In the genomic region with DNA sequence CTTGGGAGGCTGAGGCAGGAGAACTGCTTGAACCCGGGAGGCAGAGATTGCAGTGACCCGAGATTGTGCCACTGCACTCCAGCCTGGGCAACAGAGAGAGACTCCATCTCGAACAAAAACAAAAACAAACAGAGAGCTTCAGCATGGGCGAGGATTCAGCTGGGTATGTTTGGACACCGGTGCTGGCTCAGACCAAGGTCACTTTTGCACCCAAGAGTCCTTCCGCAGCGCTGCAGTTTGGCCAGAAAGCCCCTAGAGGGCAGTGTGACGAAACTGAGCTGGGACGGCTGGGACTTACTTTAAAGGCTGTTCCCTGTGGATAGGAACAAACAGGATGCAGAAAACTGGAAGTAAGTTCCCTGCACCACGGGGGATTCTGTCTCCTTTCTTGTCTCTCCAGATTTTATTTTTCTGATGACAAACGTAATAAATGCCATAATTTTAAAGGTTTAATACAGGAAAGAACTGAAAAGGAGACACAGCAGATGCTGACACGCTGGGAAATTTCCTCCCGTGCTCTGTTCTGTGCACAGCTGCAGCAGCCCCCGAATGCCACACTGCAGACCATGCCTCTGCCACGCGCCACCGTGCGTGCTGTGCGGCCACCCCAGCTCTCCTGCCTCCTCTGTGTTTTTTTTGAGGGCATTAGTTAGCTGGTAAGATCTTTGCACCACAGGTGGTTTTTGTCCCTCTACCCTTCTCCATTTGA, we compare ENCODE assay signal across 8 cellular contexts. TPM values are rescaled to one million over a fixed set of nuclear protein-coding genes. Genes with fewer than 3 reads are reported as not detected.
DNase-seq lines count a peak whose midpoint lies in the region; ATAC-seq, FAIRE-seq and TF ChIP-seq lines count a peak whose summit lies in the region.

No MANE protein-coding gene starts in this region.

- no peaks in the 10 kb centered on the region for H3K9me3 ChIP-seq in CD4-positive, alpha-beta memory T cell (ENCODE audit: control insufficient read depth in 1 of 2, low read length in 2 of 2)

- TF ChIP-seq CTCF in fibroblast of villous mesenchyme (IDR thresholded peaks at IDR 0.05; ENCODE audit: insufficient read depth, low read depth, low read length): peak; percentile 96
- TF ChIP-seq CTCF in omental fat pad (IDR thresholded peaks at IDR 0.05): peak in 1 of 3 donors; percentile 63

- CTCF ChIA-PET in CD4-positive, alpha-beta memory T cell (lab: Charles Lee; ENCODE audit: partially characterized antibody): interaction anchor here (0.6 to 5.0 kb wide), 29 partner anchors 9 to 1271 kb away, joined by 3 to 60 read pairs (median 4); partner anchors contain the start of gene CEP295NL

- H3K27ac ChIP-seq in CD4-positive, alpha-beta memory T cell (ENCODE audit: low read depth, low read length): no peak overlapping the region
- H3K27ac ChIP-seq in temporal lobe (ENCODE audit: low read depth, low read length): peak overlapping the region; percentile 66

- no peaks in the 10 kb centered on the region for H3K9me3 Mint-ChIP-seq in CD4-positive, alpha-beta memory T cell
- H3K9me3 Mint-ChIP-seq in activated T-helper 2 cell treated with anti-CD3 and anti-CD28 coated beads, Interferon-gamma antibody, Interleukin-2, Interleukin-4, amounts not matched to agents 10 μg/mL and 5 μg/mL and 100 μg/mL, durations not matched to agents 14 hours and 24 hours and 36 hours: no peaks in the 10 kb centered on the region

- H3K27ac Mint-ChIP-seq in CD4-positive, alpha-beta memory T cell: peak overlapping the region in 1 of 7 donors; percentile 37
- H3K27ac Mint-ChIP-seq in activated T-helper 2 cell treated with anti-CD3 and anti-CD28 coated beads, Interferon-gamma antibody, Interleukin-2, Interleukin-4, amounts not matched to agents 10 μg/mL and 5 μg/mL and 100 μg/mL, durations not matched to agents 14 hours and 24 hours and 36 hours: no peak overlapping the region

- intact Hi-C loops in CD4-positive, alpha-beta memory T cell (cut with micrococcal nuclease): loop anchor here (1.0 kb wide), 1 partner anchor 59 kb away; the partner anchor contains the start of gene TIMP2
- intact Hi-C loops in activated T-helper 2 cell treated with anti-CD3 and anti-CD28 coated beads, Interferon-gamma antibody, Interleukin-2, Interleukin-4, amounts not matched to agents 10 μg/mL and 5 μg/mL and 100 μg/mL, durations not matched to agents 14 hours and 24 hours and 36 hours (cut with micrococcal nuclease): loop anchor here (2.0 to 10.0 kb wide), 2 partner anchors 59 to 107 kb away; partner anchors contain the start of gene TIMP2

- H3K27me3 ChIP-seq in CD4-positive, alpha-beta memory T cell (ENCODE audit: insufficient read depth, low read length): no peaks in the 10 kb centered on the region

- peaks cover 0 to 3% (median 1%) of the 10 kb centered on the region in 4 donors for H3K4me1 Mint-ChIP-seq in CD4-positive, alpha-beta memory T cell
- no peaks in the 10 kb centered on the region for H3K4me1 Mint-ChIP-seq in activated T-helper 2 cell treated with anti-CD3 and anti-CD28 coated beads, Interferon-gamma antibody, Interleukin-2, Interleukin-4, amounts not matched to agents 10 μg/mL and 5 μg/mL and 100 μg/mL, durations not matched to agents 14 hours and 24 hours and 36 hours (ENCODE audit: low read depth)

- ATAC-seq in omental fat pad (ENCODE audit: low FRiP score): peak; percentile 57
- no peak for ATAC-seq in GM21390 (IDR thresholded peaks at IDR 0.05; ENCODE audit: unreplicated experiment)

- no peak overlapping the region for H3K4me3 ChIP-seq in CD4-positive, alpha-beta memory T cell (ENCODE audit: low read length in 2 of 2)
- peak overlapping the region; percentile 21 for H3K4me3 ChIP-seq in fibroblast of villous mesenchyme (ENCODE audit: low read depth, low read length)

- peaks cover 7 to 8% of the 10 kb centered on the region in 2 donors for H3K27me3 Mint-ChIP-seq in CD4-positive, alpha-beta memory T cell
- H3K27me3 Mint-ChIP-seq in activated T-helper 2 cell treated with anti-CD3 and anti-CD28 coated beads, Interferon-gamma antibody, Interleukin-2, Interleukin-4, amounts not matched to agents 10 μg/mL and 5 μg/mL and 100 μg/mL, durations not matched to agents 14 hours and 24 hours and 36 hours (ENCODE audit: low read depth): peaks cover 6% of the 10 kb centered on the region

- FAIRE-seq in RCC 7860 (lab: Jason Lieb, UNC): peak; percentile 27

- no peaks in the 10 kb centered on the region for H3K36me3 Mint-ChIP-seq in CD4-positive, alpha-beta memory T cell
- no peaks in the 10 kb centered on the region for H3K36me3 Mint-ChIP-seq in activated T-helper 2 cell treated with anti-CD3 and anti-CD28 coated beads, Interferon-gamma antibody, Interleukin-2, Interleukin-4, amounts not matched to agents 10 μg/mL and 5 μg/mL and 100 μg/mL, durations not matched to agents 14 hours and 24 hours and 36 hours (ENCODE audit: low read depth)

- H3K4me3 Mint-ChIP-seq in CD4-positive, alpha-beta memory T cell: peak overlapping the region in 1 of 8 donors; percentile 10
- no peak overlapping the region for H3K4me3 Mint-ChIP-seq in activated T-helper 2 cell treated with anti-CD3 and anti-CD28 coated beads, Interferon-gamma antibody, Interleukin-2, Interleukin-4, amounts not matched to agents 10 μg/mL and 5 μg/mL and 100 μg/mL, durations not matched to agents 14 hours and 24 hours and 36 hours (ENCODE audit: low read depth)

- peak in 4 of 5 donors; percentile 40 to 61 (median 52) for DNase-seq in CD4-positive, alpha-beta memory T cell
- peak; percentile 79 for DNase-seq in HuH-7.5 (ENCODE audit: low spot score)
- DNase-seq in RCC 7860 (ENCODE audit: low spot score): peak; percentile 55
- DNase-seq in activated T-helper 2 cell treated with anti-CD3 and anti-CD28 coated beads, Interferon-gamma antibody, Interleukin-2, Interleukin-4, amounts not matched to agents 10 μg/mL and 5 μg/mL and 100 μg/mL, durations not matched to agents 14 hours and 24 hours and 36 hours (ENCODE audit: low spot score): peak; percentile 54
- DNase-seq in fibroblast of villous mesenchyme (ENCODE audit: low read depth): peak; percentile 87
- peak; percentile 61 for DNase-seq in omental fat pad (ENCODE audit: low spot score)

- no peaks in the 10 kb centered on the region for H3K4me1 ChIP-seq in CD4-positive, alpha-beta memory T cell (ENCODE audit: insufficient read depth, low read length)

- H3K36me3 ChIP-seq in CD4-positive, alpha-beta memory T cell (ENCODE audit: insufficient read depth, low read length): no peaks in the 10 kb centered on the region

- POLR2A ChIA-PET in CD4-positive, alpha-beta memory T cell (lab: Charles Lee; ENCODE audit: partially characterized antibody): interaction anchor here (1.0 kb wide), 1 partner anchor 25 kb away, joined by 3 read pairs; no protein-coding TSS in a partner anchor

RNA-seq across cellular contexts. Expression of gene USP36, which starts 25.2 kb away (rescaled TPM):
- total RNA-seq in CD4-positive, alpha-beta memory T cell: 100 to 1,000 TPM; 181 to 183 TPM
- polyA plus RNA-seq in CD4-positive, alpha-beta memory T cell: 10 to 100 TPM; 35.4 to 55.1 TPM
- total RNA-seq in activated T-helper 2 cell treated with anti-CD3 and anti-CD28 coated beads, Interferon-gamma antibody, Interleukin-2, Interleukin-4, amounts not matched to agents 10 μg/mL and 5 μg/mL and 100 μg/mL, durations not matched to agents 14 hours and 24 hours and 36 hours: 103 and 105 TPM in 2 replicates
- total RNA-seq in fibroblast of villous mesenchyme (32.4 and 33.5 TPM in 2 replicates), omental fat pad (100 to 1,000 TPM in 2 of 4 donors, 10 to 100 TPM in 2; 32.5 to 162 (median 86.7) TPM), temporal lobe (17.9 TPM)

RNA-seq across cellular contexts. Expression of gene CEP295NL, which starts 37.2 kb away (rescaled TPM):
- under 1 TPM in 1 of 2 experiments, not detected in 1; 0.28 TPM for total RNA-seq in CD4-positive, alpha-beta memory T cell
- polyA plus RNA-seq in CD4-positive, alpha-beta memory T cell: not detected
- total RNA-seq in activated T-helper 2 cell treated with anti-CD3 and anti-CD28 coated beads, Interferon-gamma antibody, Interleukin-2, Interleukin-4, amounts not matched to agents 10 μg/mL and 5 μg/mL and 100 μg/mL, durations not matched to agents 14 hours and 24 hours and 36 hours: not detected in 2 replicates
- total RNA-seq in fibroblast of villous mesenchyme: 3.9 and 5.6 TPM in 2 replicates
- 10 to 100 TPM in 1 of 4 donors, 1 to 10 TPM in 3; 2.7 to 11.8 (median 5.5) TPM for total RNA-seq in omental fat pad
- 1.7 TPM for total RNA-seq in temporal lobe

RNA-seq across cellular contexts. Expression of gene TIMP2, which starts 59.4 kb away (rescaled TPM):
- 1 to 10 TPM; 5.9 to 6.0 TPM for total RNA-seq in CD4-positive, alpha-beta memory T cell
- polyA plus RNA-seq in CD4-positive, alpha-beta memory T cell: under 1 TPM in 1 of 2 donors, not detected in 1; 0.22 TPM
- 0.71 and 0.84 TPM in 2 replicates for total RNA-seq in activated T-helper 2 cell treated with anti-CD3 and anti-CD28 coated beads, Interferon-gamma antibody, Interleukin-2, Interleukin-4, amounts not matched to agents 10 μg/mL and 5 μg/mL and 100 μg/mL, durations not matched to agents 14 hours and 24 hours and 36 hours
- 157 and 189 TPM in 2 replicates for total RNA-seq in fibroblast of villous mesenchyme
- total RNA-seq in omental fat pad: 100 to 1,000 TPM; 139 to 161 (median 150) TPM
- 70.6 TPM for total RNA-seq in temporal lobe

Comparison
In these comparisons a context has a peak if more than half of its experiments do, and no peak if none do; other contexts are left out.
1. RNA of gene TIMP2, which starts 59.4 kb away (total RNA-seq): 157 to 189 TPM in fibroblast of villous mesenchyme, 139 to 161 TPM in omental fat pad and 70.6 TPM in temporal lobe (single experiment); 5.9 to 6.0 TPM in CD4-positive, alpha-beta memory T cell and 0.71 to 0.84 TPM in activated T-helper 2 cell treated with anti-CD3 and anti-CD28 coated beads, Interferon-gamma antibody, Interleukin-2, Interleukin-4, amounts not matched to agents 10 μg/mL and 5 μg/mL and 100 μg/mL, durations not matched to agents 14 hours and 24 hours and 36 hours; every median in the first group is over 10 times any median in the second.
2. Peak in every context shown above with its lines, with median percentiles within 50 percentile points of each other: DNase-seq.